ENCODE assay signal across 8 cellular contexts in genomic region chr10:60203993-60204618, GRCh38.
DNase-seq lines count a peak whose midpoint lies in the region; ATAC-seq and TF ChIP-seq lines count a peak whose summit lies in the region.

No MANE protein-coding gene starts in this region.

- TF ChIP-seq CTCF in BE2C (IDR thresholded peaks at IDR 0.05; ENCODE audit: low read depth, low read length), result peak; percentile 77
- TF ChIP-seq CTCF in HCT116 (IDR thresholded peaks at IDR 0.05 in 2 of 3, conservative IDR thresholded peaks at IDR 0.05 in 1 of 3; ENCODE audit: borderline replicate concordance in 1 of 3, insufficient read depth in 1 of 3, low read depth in 2 of 3, low read length in 2 of 3), result peak; percentile 40 to 64 (median 63); a peak in 5 of 6 replicates
- TF ChIP-seq CTCF in SU-DHL-6 (IDR thresholded peaks at IDR 0.05; ENCODE audit: insufficient read depth, low read length, poor library complexity, severe bottlenecking), result peak; percentile 46

- no peak for DNase-seq in BE2C
- peak; percentile 12 for DNase-seq in HCT116 (ENCODE audit: low read depth, low spot score)
- DNase-seq in hepatic stellate cell (ENCODE audit: low spot score), result peak; percentile 23
- no peak for DNase-seq in SHP77 treated with DMSO at 0.1 percent for 48 hours (lab: John Stamatoyannopoulos, UW)
- DNase-seq in T-helper 9 cell, result no peak
- DNase-seq in activated T-cell treated with anti-CD3 and anti-CD28 coated beads for 4 hours, result no peak
- no peak for DNase-seq in aorta

- no peaks in the 10 kb centered on the region for H3K27me3 ChIP-seq in BE2C
- no peaks in the 10 kb centered on the region for H3K27me3 ChIP-seq in HCT116 (ENCODE audit: insufficient read depth, low read length)
- H3K27me3 ChIP-seq in SU-DHL-6 (ENCODE audit: low read length), result no peaks in the 10 kb centered on the region
- no peaks in the 10 kb centered on the region for H3K27me3 ChIP-seq in aorta (ENCODE audit: control insufficient read depth in 1 of 2, insufficient read depth in 2 of 2, low read length in 1 of 2)

- H3K9me3 ChIP-seq in BE2C, result no peaks in the 10 kb centered on the region
- no peaks in the 10 kb centered on the region for H3K9me3 ChIP-seq in HCT116 (ENCODE audit: control insufficient read depth in 1 of 2, insufficient read depth in 1 of 2, low read depth in 1 of 2, low read length in 2 of 2)
- H3K9me3 ChIP-seq in SU-DHL-6 (ENCODE audit: insufficient read depth, low read length), result no peaks in the 10 kb centered on the region
- H3K9me3 ChIP-seq in aorta (ENCODE audit: control insufficient read depth, low read length), result no peaks in the 10 kb centered on the region

- H2AFZ ChIP-seq in HCT116 (ENCODE audit: low read depth, low read length, poor library complexity, severe bottlenecking) (no peak overlapping the region), SU-DHL-6 (ENCODE audit: low read depth, low read length, severe bottlenecking) (no peak overlapping the region)

- intact Hi-C loops in HCT116 (cut with micrococcal nuclease), result loop anchor here (2.0 kb wide), 1 partner anchor 443 kb away; no protein-coding TSS in a partner anchor
- intact Hi-C loops in aorta (cut with DNase I), result no loop called here

- H3K9me2 ChIP-seq in HCT116 (ENCODE audit: insufficient read depth) (no peaks in the 10 kb centered on the region), SU-DHL-6 (replicated peaks; ENCODE audit: insufficient read depth, low read length) (no peaks in the 10 kb centered on the region)

- ATAC-seq in HCT116 (no peak; the same call in 1 of the 2 replicates), aorta (ENCODE audit: low FRiP score) (no peak)

- H3K36me3 ChIP-seq in BE2C (no peaks in the 10 kb centered on the region), HCT116 (ENCODE audit: control insufficient read depth in 1 of 2, insufficient read depth in 2 of 2, low read length in 2 of 2) (no peaks in the 10 kb centered on the region), SU-DHL-6 (ENCODE audit: low read length) (no peaks in the 10 kb centered on the region; the same call in 1 of the 2 replicates), aorta (ENCODE audit: control insufficient read depth in 1 of 2, insufficient read depth in 2 of 2, low read length in 1 of 2) (no peaks in the 10 kb centered on the region)

- CTCF ChIA-PET in HCT116 (lab: Charles Lee), result interaction anchor here (0.6 to 1.9 kb wide), 10 partner anchors 9 to 575 kb away, joined by 3 to 15 read pairs (median 4); no protein-coding TSS in a partner anchor

- peak; percentile 52 for TF ChIP-seq RAD21 in HCT116 (IDR thresholded peaks at IDR 0.05; ENCODE audit: low read depth)

- H3K4me1 ChIP-seq in BE2C (no peaks in the 10 kb centered on the region), HCT116 (ENCODE audit: control insufficient read depth in 1 of 2, insufficient read depth in 2 of 2, low read length in 2 of 2) (no peaks in the 10 kb centered on the region), aorta (ENCODE audit: control insufficient read depth in 1 of 2, insufficient read depth in 2 of 2, low read length in 2 of 2) (peaks cover 0 to 4% of the 10 kb centered on the region in 2 donors)

- H4K20me1 ChIP-seq in HCT116 (ENCODE audit: insufficient read depth) (no peaks in the 10 kb centered on the region), SU-DHL-6 (ENCODE audit: low read depth, low read length) (no peaks in the 10 kb centered on the region)

- H3K79me2 ChIP-seq in HCT116 (ENCODE audit: insufficient read depth, low read length), result no peaks in the 10 kb centered on the region
- H3K79me2 ChIP-seq in SU-DHL-6 (ENCODE audit: insufficient read depth, low read length), result no peaks in the 10 kb centered on the region

- RAD21 ChIA-PET in HCT116 (lab: Charles Lee; ENCODE audit: low non-redundant PET in 1 of 2, low total read pairs in 2 of 2, uncharacterized antibody in 2 of 2, unreplicated experiment in 2 of 2), result no interaction called here

- TF ChIP-seq POLR2A in HCT116 (IDR thresholded peaks at IDR 0.05; ENCODE audit: borderline replicate concordance, extremely low read depth, insufficient read depth, insufficient read length), result no peak

- no peak overlapping the region for H3K27ac ChIP-seq in HCT116 (ENCODE audit: low read depth, low read length)
- peak overlapping the region; percentile 20; the same call in 1 of the 2 replicates for H3K27ac ChIP-seq in SU-DHL-6 (ENCODE audit: low read depth, low read length)
- no peak overlapping the region for H3K27ac ChIP-seq in aorta (ENCODE audit: low read depth in 1 of 2, low read length in 2 of 2)

- POLR2A ChIA-PET in HCT116 (lab: Charles Lee), result no interaction called here

- no peak overlapping the region for H3K9ac ChIP-seq in HCT116 (ENCODE audit: low read length)
- H3K9ac ChIP-seq in SU-DHL-6 (ENCODE audit: low read length), result peak overlapping the region; percentile 17; the same call in 1 of the 2 replicates

- H3K4me3 ChIP-seq in BE2C (ENCODE audit: low read depth, low read length) (no peak overlapping the region), HCT116 (replicated peaks in 1 of 2; ENCODE audit: low read depth in 1 of 2, low read length in 2 of 2) (no peak overlapping the region), SU-DHL-6 (ENCODE audit: insufficient read depth, low read length, poor library complexity, severe bottlenecking) (no peak overlapping the region), aorta (ENCODE audit: low read length in 2 of 2) (no peak overlapping the region)

- no peak overlapping the region for H3K4me2 ChIP-seq in HCT116 (ENCODE audit: low read length)
- H3K4me2 ChIP-seq in SU-DHL-6 (ENCODE audit: low read depth, low read length, poor library complexity, severe bottlenecking), result no peak overlapping the region

- peaks cover 4% of the 10 kb centered on the region; the same call in 1 of the 2 replicates for H3F3A ChIP-seq in SU-DHL-6 (ENCODE audit: insufficient read depth)

- 46 to 47% methylated on average over 1 of the region's 1 CpG for WGBS in aorta, 2 donors

- no TSS peak for BruUV-seq in HCT116 (replicated peaks; lab: Mats Ljungman, UMichigan)

TF ChIP-seq in HCT116, 20 proteins besides CTCF, POLR2A, EP300 and RAD21 (continues in another document):
- TF ChIP-seq EZH2 (IDR thresholded peaks at IDR 0.05) (no peak), ZBTB33 (IDR thresholded peaks at IDR 0.05; ENCODE audit: extremely low read depth, insufficient replicate concordance, low read length) (no peak), FOSL1 (IDR thresholded peaks at IDR 0.05; ENCODE audit: low read depth) (no peak), MAX (IDR thresholded peaks at IDR 0.05) (no peak), CEBPB (IDR thresholded peaks at IDR 0.05; ENCODE audit: low read depth) (no peak), SP1 (IDR thresholded peaks at IDR 0.05; ENCODE audit: low read depth) (no peak), EZH2phosphoT487 (IDR thresholded peaks at IDR 0.05; ENCODE audit: borderline replicate concordance) (no peak), ZFX (IDR thresholded peaks at IDR 0.05) (no peak), JUND (IDR thresholded peaks at IDR 0.05) (no peak), ELF1 (IDR thresholded peaks at IDR 0.05; ENCODE audit: borderline replicate concordance, low read depth) (no peak), TCF7L2 (IDR thresholded peaks at IDR 0.05; ENCODE audit: borderline replicate concordance, extremely low read depth, insufficient read depth, insufficient read length) (no peak), ZNF274 (IDR thresholded peaks at IDR 0.05; ENCODE audit: low read depth, low read length) (no peak), POLR2AphosphoS5 (IDR thresholded peaks at IDR 0.05; ENCODE audit: low read depth, low read length) (no peak), ATF3 (IDR thresholded peaks at IDR 0.05) (no peak), SRF (IDR thresholded peaks at IDR 0.05; ENCODE audit: low read depth) (no peak), EGR1 (IDR thresholded peaks at IDR 0.05; ENCODE audit: low read depth) (no peak), CBX3 (IDR thresholded peaks at IDR 0.05; ENCODE audit: low read depth) (no peak), SIN3A (IDR thresholded peaks at IDR 0.05; ENCODE audit: low read depth) (no peak), YY1 (IDR thresholded peaks at IDR 0.05; ENCODE audit: extremely low read depth, insufficient replicate concordance, low read depth, low read length) (no peak)

Comparison
In these comparisons a context has a peak if more than half of its experiments do, and no peak if none do; other contexts are left out.
1. DNase-seq: peak in HCT116 (single experiment) and hepatic stellate cell (single experiment); none in BE2C (single experiment), SHP77 treated with DMSO at 0.1 percent for 48 hours (single experiment), T-helper 9 cell (single experiment), activated T-cell treated with anti-CD3 and anti-CD28 coated beads for 4 hours (single experiment) and aorta (0 of 2).
2. Peak in every context shown above with its lines, with median percentiles within 50 percentile points of each other: CTCF ChIP-seq.